In genomic region chr1:27153549-27153886, GRCh38 we compare ENCODE assay signal across 8 cellular contexts. TPM values are rescaled to one million over a fixed set of nuclear protein-coding genes. Genes with fewer than 3 reads are reported as not detected.
DNase-seq lines count a peak whose midpoint lies in the region; ATAC-seq, FAIRE-seq and TF ChIP-seq lines count a peak whose summit lies in the region.

No MANE protein-coding gene starts in this region.

- CTCF ChIA-PET in SK-N-SH (lab: Yijun Ruan, JAX), result interaction anchor here (1.4 to 2.0 kb wide), 4 partner anchors 35 to 109 kb away, joined by 4 to 14 read pairs (median 8); no protein-coding TSS in a partner anchor

- H3K27ac ChIP-seq in SK-N-SH (ENCODE audit: low read depth in 2 of 2, low read length in 1 of 2), result peak overlapping the region in 1 of 2 experiments; percentile 12; a peak in 1 of 4 replicates

- H3F3A ChIP-seq in SK-N-SH (replicated peaks; ENCODE audit: insufficient read depth), result no peaks in the 10 kb centered on the region

- no peak for ATAC-seq in HG03280 (IDR thresholded peaks at IDR 0.05; ENCODE audit: unreplicated experiment)

- DNase-seq in SK-N-SH, result no peak
- no peak for DNase-seq in fibroblast of pulmonary artery (ENCODE audit: low read depth)
- DNase-seq in renal cortical epithelial cell (ENCODE audit: low read depth), result peak; percentile 42
- DNase-seq in central memory CD4-positive, alpha-beta T cell, result no peak
- DNase-seq in cortex of kidney (lab: John Stamatoyannopoulos, UW), result no peak
- DNase-seq in D721Med (ENCODE audit: insufficient read length, low spot score), result no peak

- H3K4me2 ChIP-seq in SK-N-SH, result peak overlapping the region; percentile 95

- H3K9ac ChIP-seq in ES-I3 (ENCODE audit: low read depth, low read length) (peak overlapping the region; percentile 88; the same call in 1 of the 2 replicates), SK-N-SH (peak overlapping the region; percentile 10; the same call in 1 of the 2 replicates)

- no peak for TF ChIP-seq EP300 in SK-N-SH (IDR thresholded peaks at IDR 0.05; ENCODE audit: borderline replicate concordance in 1 of 2, low read depth in 1 of 2, low read length in 1 of 2)

- no peaks in the 10 kb centered on the region for H4K20me1 ChIP-seq in SK-N-SH (ENCODE audit: insufficient read depth)

- peaks cover 50% of the 10 kb centered on the region for H3K79me2 ChIP-seq in SK-N-SH (ENCODE audit: insufficient read depth)

- H3K36me3 ChIP-seq in ES-I3 (ENCODE audit: insufficient read depth, low read length), result no peaks in the 10 kb centered on the region
- no peaks in the 10 kb centered on the region for H3K36me3 ChIP-seq in SK-N-SH (replicated peaks in 1 of 2; ENCODE audit: control insufficient read depth in 1 of 2, insufficient read depth in 2 of 2, low read length in 1 of 2)

- peaks cover 20% of the 10 kb centered on the region for H3K4me1 ChIP-seq in ES-I3 (ENCODE audit: insufficient read depth, low read length)
- H3K4me1 ChIP-seq in SK-N-SH (ENCODE audit: control insufficient read depth in 1 of 2, insufficient read depth in 2 of 2, low read depth in 1 of 2, low read length in 1 of 2), result peaks cover 17 to 57% of the 10 kb centered on the region in 2 experiments; a peak in 3 of 4 replicates

- H3K9me3 ChIP-seq in ES-I3 (ENCODE audit: control insufficient read depth, insufficient read depth, low read length) (no peaks in the 10 kb centered on the region), SK-N-SH (no peaks in the 10 kb centered on the region)

- H3K9me2 ChIP-seq in SK-N-SH, result no peaks in the 10 kb centered on the region

- TF ChIP-seq CTCF in SK-N-SH (IDR thresholded peaks at IDR 0.05), result no peak
- no peak for TF ChIP-seq CTCF in fibroblast of pulmonary artery (IDR thresholded peaks at IDR 0.05; ENCODE audit: low read length, missing control alignments)
- no peak for TF ChIP-seq CTCF in D721Med (IDR thresholded peaks at IDR 0.05; ENCODE audit: insufficient read depth, missing control alignments)

- FAIRE-seq in D721Med (lab: Jason Lieb, UNC), result no peak

- no peak for TF ChIP-seq RAD21 in SK-N-SH (IDR thresholded peaks at IDR 0.05; ENCODE audit: low read length)

- H2AFZ ChIP-seq in SK-N-SH (ENCODE audit: low read depth), result no peak overlapping the region

- 67% methylated on average over 4 of the region's 4 CpGs for WGBS in SK-N-SH (ENCODE audit: low lambda C conversion rate)

- no peaks in the 10 kb centered on the region for H3K27me3 ChIP-seq in SK-N-SH (ENCODE audit: insufficient read depth)

- POLR2A ChIA-PET in SK-N-SH (lab: Yijun Ruan, JAX), result interaction anchor here (1.7 to 1.9 kb wide), 4 partner anchors 12 to 147 kb away, joined by 4 to 9 read pairs (median 6); no protein-coding TSS in a partner anchor

- H3K4me3 ChIP-seq in SK-N-SH (ENCODE audit: low read depth in 2 of 2, low read length in 1 of 2) (peak overlapping the region; percentile 69 to 72; a peak in 3 of 4 replicates), fibroblast of pulmonary artery (replicated peaks; ENCODE audit: low read depth, low read length) (peak overlapping the region; percentile 74)

TF ChIP-seq in SK-N-SH, 30 proteins besides CTCF, POLR2A, EP300 and RAD21:
- TF ChIP-seq SMC3 (IDR thresholded peaks at IDR 0.05; ENCODE audit: low read depth, low read length) (no peak), RXRA (IDR thresholded peaks at IDR 0.05; ENCODE audit: borderline replicate concordance, low read depth) (no peak), ELF1 (IDR thresholded peaks at IDR 0.05) (no peak), MEF2A (IDR thresholded peaks at IDR 0.05; ENCODE audit: borderline replicate concordance, low read depth) (no peak), REST (IDR thresholded peaks at IDR 0.05; ENCODE audit: low read depth, low read length) (no peak), CHD2 (IDR thresholded peaks at IDR 0.05; ENCODE audit: low read length, partially characterized antibody) (no peak), FOXM1 (IDR thresholded peaks at IDR 0.05; ENCODE audit: low read depth) (no peak)

RNA-seq across cellular contexts. Expression of gene SLC9A1, which starts 1.4 kb away (rescaled TPM):
- polyA plus RNA-seq in SK-N-SH (2012; rRNA removed), result 5.6 and 11.4 TPM in 2 replicates
- polyA plus RNA-seq in SK-N-SH (2012; cell fraction: cytosol; rRNA removed), result 7.0 and 9.2 TPM in 2 replicates
- polyA plus RNA-seq in SK-N-SH (2012; cell fraction: nucleus; rRNA removed), result 10.7 and 14.3 TPM in 2 replicates
- 2.8 and 20.5 TPM in 2 replicates for total RNA-seq in renal cortical epithelial cell
